Comparison of ENCODE assay signal across 18 cellular contexts in the genomic region with DNA sequence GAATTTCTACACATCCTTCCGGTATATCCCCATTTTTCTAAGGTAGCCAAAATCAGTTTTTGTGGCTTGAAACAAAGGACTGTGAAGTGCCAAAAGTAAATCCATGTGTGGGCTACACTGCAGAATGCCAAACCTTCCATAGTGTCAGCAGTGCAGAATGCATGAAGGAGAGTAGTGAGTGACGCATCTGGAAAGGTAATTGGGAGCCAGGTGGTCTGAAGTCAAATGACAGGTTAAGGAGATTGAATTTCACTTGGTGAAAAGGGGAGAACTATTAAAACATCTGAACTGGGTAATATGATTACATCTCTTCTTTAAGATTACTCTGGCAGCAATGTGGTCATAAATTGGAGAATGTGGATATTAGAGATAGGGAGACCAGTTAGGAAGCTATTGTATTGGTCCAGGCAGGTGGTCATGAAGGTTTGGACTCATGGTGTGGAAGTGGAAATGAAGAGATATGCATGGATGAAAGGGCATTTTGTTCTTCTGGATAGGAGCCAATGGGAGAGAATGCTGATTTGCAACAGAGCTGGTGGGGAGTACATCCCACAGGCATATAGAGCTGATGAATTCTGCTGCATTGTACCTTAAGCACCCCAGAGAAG.
DNase-seq lines count a peak whose midpoint lies in the region; ATAC-seq and TF ChIP-seq lines count a peak whose summit lies in the region.
"Had no signal": no experiment of that assay in that cellular context is flagged by ENCODE, and none has a peak within 500 bp of the region (broad histone marks: within the 10 kb centered on the region; RNA-seq: fewer than 3 reads in every experiment).

No MANE protein-coding gene starts in this region.

- intact Hi-C loops in left colon (cut with DNase I, micrococcal nuclease) = no loop called here

- ATAC-seq in left colon = peak; percentile 54
- no peak for ATAC-seq in HG03571 (IDR thresholded peaks at IDR 0.05; ENCODE audit: unreplicated experiment)
- ATAC-seq in HG02763 (IDR thresholded peaks at IDR 0.05; ENCODE audit: unreplicated experiment) = no peak
- ATAC-seq: activated CD4-positive, alpha-beta T cell treated with anti-CD3 and anti-CD28 coated beads for 36 hours; activated T-cell treated with anti-CD3 and anti-CD28 coated beads, Interleukin-2, amount 50 U/mL, for 72 hours; stimulated activated naive B cell treated with anti-CD40 and anti-IgM and Interleukin-4, amounts not matched to agents 10 μg/mL and 1 μg/mL and 100 μg/mL, for 72 hours had no signal

- no peak for TF ChIP-seq RAD21 in Ishikawa (IDR thresholded peaks at IDR 0.05; ENCODE audit: low read depth)

- DNase-seq in NCI-H2029 treated with DMSO at 0.1 percent for 48 hours (lab: John Stamatoyannopoulos, UW) = peak; percentile 37
- peak; percentile 75 to 95 for DNase-seq in NCI-H524 (lab: John Stamatoyannopoulos, UW)
- no peak for DNase-seq in left colon
- no peak for DNase-seq in NOMO-1 (lab: John Stamatoyannopoulos, UW; ENCODE audit: unreplicated experiment in 2 of 2)
- no peak for DNase-seq in pons (ENCODE audit: low spot score)
- DNase-seq: activated CD4-positive, alpha-beta T cell treated with anti-CD3 and anti-CD28 coated beads for 36 hours; activated naive CD4-positive, alpha-beta T cell treated with anti-CD3 and anti-CD28 coated beads, Interleukin-2, amount 50 U/mL, for 16 hours; activated T-cell treated with anti-CD3 and anti-CD28 coated beads, Interleukin-2, amount 50 U/mL, for 72 hours; DND-41; IMR-90; MM.1S; SHP77 treated with DMSO at 0.1 percent for 48 hours; stimulated activated CD4-positive, alpha-beta T cell treated with anti-CD3 and anti-CD28 coated beads, Interleukin-2, amount 100 ng/mL, for 24 hours; stimulated activated naive B cell treated with anti-CD40 and anti-IgM and Interleukin-4, amounts not matched to agents 10 μg/mL and 1 μg/mL and 100 μg/mL, for 72 hours; tibial artery had no signal

- peak; percentile 84 for TF ChIP-seq EP300 in Ishikawa (IDR thresholded peaks at IDR 0.05; ENCODE audit: borderline replicate concordance)

TF ChIP-seq in Ishikawa, 13 proteins besides CTCF, POLR2A, EP300 and RAD21:
- TF ChIP-seq CEBPB (IDR thresholded peaks at IDR 0.05) (0 out of 2 replicates have a peak, but pooled peaks have one; percentile 16), YY1 (IDR thresholded peaks at IDR 0.05; ENCODE audit: low read depth) (no peak), FOXM1 (IDR thresholded peaks at IDR 0.05; ENCODE audit: borderline replicate concordance, low read depth) (peak; percentile 84), TEAD4 (IDR thresholded peaks at IDR 0.05) (peak; percentile 75), TAF1 (IDR thresholded peaks at IDR 0.05; ENCODE audit: low read depth) (no peak), NFIC (IDR thresholded peaks at IDR 0.05) (peak; percentile 79), TCF12 (IDR thresholded peaks at IDR 0.05; ENCODE audit: low read depth) (peak; percentile 93)
- TF ChIP-seq, protein P1, sequence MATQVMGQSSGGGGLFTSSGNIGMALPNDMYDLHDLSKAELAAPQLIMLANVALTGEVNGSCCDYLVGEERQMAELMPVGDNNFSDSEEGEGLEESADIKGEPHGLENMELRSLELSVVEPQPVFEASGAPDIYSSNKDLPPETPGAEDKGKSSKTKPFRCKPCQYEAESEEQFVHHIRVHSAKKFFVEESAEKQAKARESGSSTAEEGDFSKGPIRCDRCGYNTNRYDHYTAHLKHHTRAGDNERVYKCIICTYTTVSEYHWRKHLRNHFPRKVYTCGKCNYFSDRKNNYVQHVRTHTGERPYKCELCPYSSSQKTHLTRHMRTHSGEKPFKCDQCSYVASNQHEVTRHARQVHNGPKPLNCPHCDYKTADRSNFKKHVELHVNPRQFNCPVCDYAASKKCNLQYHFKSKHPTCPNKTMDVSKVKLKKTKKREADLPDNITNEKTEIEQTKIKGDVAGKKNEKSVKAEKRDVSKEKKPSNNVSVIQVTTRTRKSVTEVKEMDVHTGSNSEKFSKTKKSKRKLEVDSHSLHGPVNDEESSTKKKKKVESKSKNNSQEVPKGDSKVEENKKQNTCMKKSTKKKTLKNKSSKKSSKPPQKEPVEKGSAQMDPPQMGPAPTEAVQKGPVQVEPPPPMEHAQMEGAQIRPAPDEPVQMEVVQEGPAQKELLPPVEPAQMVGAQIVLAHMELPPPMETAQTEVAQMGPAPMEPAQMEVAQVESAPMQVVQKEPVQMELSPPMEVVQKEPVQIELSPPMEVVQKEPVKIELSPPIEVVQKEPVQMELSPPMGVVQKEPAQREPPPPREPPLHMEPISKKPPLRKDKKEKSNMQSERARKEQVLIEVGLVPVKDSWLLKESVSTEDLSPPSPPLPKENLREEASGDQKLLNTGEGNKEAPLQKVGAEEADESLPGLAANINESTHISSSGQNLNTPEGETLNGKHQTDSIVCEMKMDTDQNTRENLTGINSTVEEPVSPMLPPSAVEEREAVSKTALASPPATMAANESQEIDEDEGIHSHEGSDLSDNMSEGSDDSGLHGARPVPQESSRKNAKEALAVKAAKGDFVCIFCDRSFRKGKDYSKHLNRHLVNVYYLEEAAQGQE (IDR thresholded peaks at IDR 0.05; ENCODE audit: low read depth) = no peak
- TF ChIP-seq, protein P2, sequence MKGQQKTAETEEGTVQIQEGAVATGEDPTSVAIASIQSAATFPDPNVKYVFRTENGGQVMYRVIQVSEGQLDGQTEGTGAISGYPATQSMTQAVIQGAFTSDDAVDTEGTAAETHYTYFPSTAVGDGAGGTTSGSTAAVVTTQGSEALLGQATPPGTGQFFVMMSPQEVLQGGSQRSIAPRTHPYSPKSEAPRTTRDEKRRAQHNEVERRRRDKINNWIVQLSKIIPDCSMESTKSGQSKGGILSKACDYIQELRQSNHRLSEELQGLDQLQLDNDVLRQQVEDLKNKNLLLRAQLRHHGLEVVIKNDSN (IDR thresholded peaks at IDR 0.05) = no peak
- TF ChIP-seq, protein P3, sequence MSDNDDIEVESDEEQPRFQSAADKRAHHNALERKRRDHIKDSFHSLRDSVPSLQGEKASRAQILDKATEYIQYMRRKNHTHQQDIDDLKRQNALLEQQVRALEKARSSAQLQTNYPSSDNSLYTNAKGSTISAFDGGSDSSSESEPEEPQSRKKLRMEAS (IDR thresholded peaks at IDR 0.05) = no peak
TF ChIP-seq in Ishikawa: peak in this region for 5.

Comparison
In these comparisons a context has a peak if more than half of its experiments do, and no peak if none do; other contexts are left out.
1. DNase-seq: peak in NCI-H2029 treated with DMSO at 0.1 percent for 48 hours (single experiment) and NCI-H524 (2 of 2); none in left colon (0 of 2), NOMO-1 (0 of 2) and pons (single experiment).